Comparison of ENCODE assay signal across 8 cellular contexts in the genomic region with DNA sequence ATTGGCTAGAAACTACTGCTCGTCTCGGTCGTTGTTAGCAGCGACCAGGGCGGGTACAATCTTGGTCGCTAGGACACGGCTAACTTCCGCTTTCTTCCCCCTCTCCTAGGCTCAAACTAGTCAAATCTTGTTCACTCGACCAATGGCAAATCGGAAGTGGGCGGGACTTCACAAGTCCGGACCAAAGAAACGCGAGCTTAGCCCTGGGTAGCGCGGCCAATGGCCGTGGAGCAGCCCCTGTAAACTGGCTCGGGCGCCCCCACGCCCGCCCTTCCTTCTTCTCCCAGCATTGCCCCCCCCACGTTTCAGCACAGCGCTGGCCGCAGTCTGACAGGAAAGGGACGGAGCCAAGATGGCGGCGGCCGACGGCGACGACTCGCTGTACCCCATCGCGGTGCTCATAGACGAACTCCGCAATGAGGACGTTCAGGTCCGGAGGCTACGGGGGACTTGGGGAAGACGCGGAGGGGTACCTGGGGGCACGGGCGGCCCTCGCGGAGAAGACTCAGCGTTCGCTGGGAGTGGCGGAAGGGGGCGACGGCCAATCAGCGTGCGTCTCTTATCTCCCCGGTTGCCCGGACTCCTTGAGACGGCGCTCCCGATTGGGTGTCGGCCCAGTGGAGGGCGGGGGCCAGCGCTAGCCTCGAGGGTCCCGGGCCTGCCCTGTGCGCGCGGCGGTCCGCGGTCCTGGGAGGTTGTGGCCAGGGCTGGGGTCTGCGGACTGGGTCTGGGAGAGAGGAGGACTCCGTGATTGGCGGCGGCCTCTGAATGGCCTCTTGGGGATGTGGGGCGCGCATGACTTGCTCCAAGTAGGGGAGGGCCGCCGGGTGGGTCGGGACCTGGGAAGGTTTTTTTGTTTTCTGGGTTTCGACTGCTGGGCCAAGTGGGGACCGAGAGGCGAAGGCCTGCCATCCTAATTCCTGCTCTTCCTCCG. TPM values are rescaled to one million over a fixed set of nuclear protein-coding genes. Genes with fewer than 3 reads are reported as not detected.
DNase-seq lines count a peak whose midpoint lies in the region; FAIRE-seq and TF ChIP-seq lines count a peak whose summit lies in the region.

A gene (plus strand): TSS at position 308 of the 934 bp plus-strand sequence. CDS start 45 bp downstream, at position 353.

- WGBS in neuronal stem cell (ENCODE audit: extremely low coverage in 2 of 2, insufficient read length in 2 of 2, insufficient replicate concordance in 1 of 2), 2 donors = no CpG with 5 or more reads among the region's 81 CpGs

- no peak for TF ChIP-seq CTCF in HFFc6 (IDR thresholded peaks at IDR 0.05)
- no peak for TF ChIP-seq CTCF in NB4 (IDR thresholded peaks at IDR 0.05; ENCODE audit: low read depth, low read length)
- TF ChIP-seq CTCF in subcutaneous adipose tissue (IDR thresholded peaks at IDR 0.05; ENCODE audit: low read depth) = no peak

- peak within 1 kb of the TSS; percentile 87 for H4K8ac ChIP-seq in neuronal stem cell (ENCODE audit: low read depth, low read length)

- peak within 1 kb of the TSS; percentile 100 for H3K4me3 Mint-ChIP-seq in HFFc6
- H3K4me3 Mint-ChIP-seq in activated naive CD4-positive, alpha-beta T cell treated with anti-CD3 and anti-CD28 coated beads, Interleukin-2, amount 10 ng/mL, durations not matched to agents 7 days and 5 days = peak within 1 kb of the TSS; percentile 92

- peak; percentile 99 for FAIRE-seq in frontal cortex (lab: Jason Lieb, UNC)

- peak within 1 kb of the TSS; percentile 77 for H2BK15ac ChIP-seq in neuronal stem cell (ENCODE audit: low read length)

- no peaks in the 10 kb centered on the region for H3K27me3 ChIP-seq in neuronal stem cell (ENCODE audit: control insufficient read depth in 3 of 3, insufficient read depth in 3 of 3, low read depth in 1 of 3, low read length in 3 of 3)

- H2AK5ac ChIP-seq in neuronal stem cell (ENCODE audit: low read depth, low read length) = peak within 1 kb of the TSS; percentile 43

- peak within 1 kb of the TSS; percentile 100 for H3K27ac Mint-ChIP-seq in HFFc6
- peak within 1 kb of the TSS; percentile 98 for H3K27ac Mint-ChIP-seq in activated naive CD4-positive, alpha-beta T cell treated with anti-CD3 and anti-CD28 coated beads, Interleukin-2, amount 10 ng/mL, durations not matched to agents 7 days and 5 days

- peak within 1 kb of the TSS; percentile 58 for H3K4me2 ChIP-seq in neuronal stem cell (ENCODE audit: insufficient read depth, low read length, poor library complexity, severe bottlenecking)

- H3K9me3 Mint-ChIP-seq in HFFc6 = no peaks in the 10 kb centered on the region
- peaks cover 4% of the 10 kb centered on the region for H3K9me3 Mint-ChIP-seq in activated naive CD4-positive, alpha-beta T cell treated with anti-CD3 and anti-CD28 coated beads, Interleukin-2, amount 10 ng/mL, durations not matched to agents 7 days and 5 days

- peak within 1 kb of the TSS; percentile 89 for H2AFZ ChIP-seq in neuronal stem cell (ENCODE audit: low read length)

- H4K91ac ChIP-seq in neuronal stem cell (ENCODE audit: low read depth, low read length, poor library complexity) = no peak within 1 kb of the TSS

- peak within 1 kb of the TSS; percentile 94 for H3K9ac ChIP-seq in SK-N-MC (ENCODE audit: insufficient read length)
- H3K9ac ChIP-seq in neuronal stem cell (ENCODE audit: low read depth, low read length, poor library complexity) = peak within 1 kb of the TSS; percentile 98

- no peak within 1 kb of the TSS for H2BK12ac ChIP-seq in neuronal stem cell (ENCODE audit: low read length)

- H3K4me1 Mint-ChIP-seq in HFFc6 (ENCODE audit: low read depth) = peaks cover 45% of the 10 kb centered on the region
- peaks cover 37% of the 10 kb centered on the region for H3K4me1 Mint-ChIP-seq in activated naive CD4-positive, alpha-beta T cell treated with anti-CD3 and anti-CD28 coated beads, Interleukin-2, amount 10 ng/mL, durations not matched to agents 7 days and 5 days

- H3K9me3 ChIP-seq in SK-N-MC (ENCODE audit: low read depth, low read length) (peaks cover 7% of the 10 kb centered on the region; the same call in 1 of the 2 replicates), neuronal stem cell (replicated peaks in 1 of 2; ENCODE audit: control insufficient read depth in 2 of 2, insufficient read depth in 1 of 2, low read depth in 1 of 2, low read length in 2 of 2) (peaks cover 0 to 39% of the 10 kb centered on the region in 2 donors)

- H2BK5ac ChIP-seq in neuronal stem cell (ENCODE audit: low read length) = peak within 1 kb of the TSS; percentile 96

- H3K4me1 ChIP-seq in neuronal stem cell (ENCODE audit: control insufficient read depth in 2 of 2, insufficient read depth in 1 of 2, low read depth in 1 of 2, low read length in 2 of 2) = peaks cover 7 to 10% of the 10 kb centered on the region in 2 donors

- H3K23ac ChIP-seq in neuronal stem cell (ENCODE audit: low read depth, low read length, poor library complexity) = peak within 1 kb of the TSS; percentile 96

- peaks cover 4% of the 10 kb centered on the region for H3K79me1 ChIP-seq in neuronal stem cell (ENCODE audit: low read depth, low read length)

- H3K18ac ChIP-seq in neuronal stem cell (ENCODE audit: low read length) = peak within 1 kb of the TSS; percentile 100

- H3K4me3 ChIP-seq in NB4 (ENCODE audit: low read depth, low read length) (peak within 1 kb of the TSS; percentile 86), SK-N-MC (peak within 1 kb of the TSS; percentile 90), neuronal stem cell (ENCODE audit: low read length in 2 of 2) (peak within 1 kb of the TSS; percentile 73 to 100)

- CTCF ChIA-PET in activated naive CD4-positive, alpha-beta T cell treated with anti-CD3 and anti-CD28 coated beads, Interleukin-2, amount 10 ng/mL, durations not matched to agents 7 days and 5 days (lab: Charles Lee) = interaction anchor here (0.7 to 1.3 kb wide), 5 partner anchors 9 to 52 kb away, joined by 3 read pairs; a partner anchor contains a TSS

- peak within 1 kb of the TSS; percentile 47 for H3K4ac ChIP-seq in neuronal stem cell (ENCODE audit: low read length)

- H3K36me3 Mint-ChIP-seq in HFFc6 (ENCODE audit: low read depth) = peaks cover 36% of the 10 kb centered on the region
- H3K36me3 Mint-ChIP-seq in activated naive CD4-positive, alpha-beta T cell treated with anti-CD3 and anti-CD28 coated beads, Interleukin-2, amount 10 ng/mL, durations not matched to agents 7 days and 5 days = peaks cover 30% of the 10 kb centered on the region

- peaks cover 5% of the 10 kb centered on the region for H3K27me3 Mint-ChIP-seq in HFFc6 (ENCODE audit: insufficient read depth)
- H3K27me3 Mint-ChIP-seq in activated naive CD4-positive, alpha-beta T cell treated with anti-CD3 and anti-CD28 coated beads, Interleukin-2, amount 10 ng/mL, durations not matched to agents 7 days and 5 days = no peaks in the 10 kb centered on the region

- DNase-seq in GM04503 (ENCODE audit: low read depth) (peak; percentile 100), HFFc6 (peak; percentile 100), NB4 (ENCODE audit: low read depth) (peak; percentile 100), SK-N-MC (ENCODE audit: low read depth, low spot score) (peak; percentile 99), frontal cortex (ENCODE audit: low spot score in 2 of 2) (peak; percentile 91 to 93), neuronal stem cell (ENCODE audit: low spot score) (peak; percentile 100)
- DNase-seq in activated naive CD4-positive, alpha-beta T cell treated with anti-CD3 and anti-CD28 coated beads, Interleukin-2, amount 10 ng/mL, durations not matched to agents 7 days and 5 days = peak; percentile 98

- H3K27ac ChIP-seq in SK-N-MC = peak within 1 kb of the TSS; percentile 94
- peak within 1 kb of the TSS; percentile 84 for H3K27ac ChIP-seq in neuronal stem cell (replicated peaks; ENCODE audit: low read length)

- H3K36me3 ChIP-seq in SK-N-MC (ENCODE audit: insufficient read depth, low read length) (peaks cover 41% of the 10 kb centered on the region), neuronal stem cell (replicated peaks in 1 of 2; ENCODE audit: control insufficient read depth in 2 of 2, insufficient read depth in 2 of 2, low read length in 2 of 2) (peaks cover 5 to 40% of the 10 kb centered on the region in 2 donors)

- peak within 1 kb of the TSS; percentile 87 for H2BK120ac ChIP-seq in neuronal stem cell (ENCODE audit: low read depth, low read length)

- peak; percentile 49 for TF ChIP-seq POLR2A in NB4 (IDR thresholded peaks at IDR 0.05; ENCODE audit: extremely low read depth, insufficient read length)

- H3K14ac ChIP-seq in neuronal stem cell (ENCODE audit: low read length) = no peak within 1 kb of the TSS

RNA-seq across cellular contexts. Expression of the gene that starts here (rescaled TPM):
- total RNA-seq in HFFc6 (2021; fragmentation: NEBNext Ultra II Directional; extraction: Animal tissue kit (Norgen Biotek cat#: 25700)) = 100 to 1,000 TPM; 326 to 383 (median 349) TPM
- total RNA-seq in frontal cortex (159 TPM), subcutaneous adipose tissue (100 to 1,000 TPM; 113 to 186 (median 127) TPM)
- polyA plus RNA-seq in neuronal stem cell (2013, experiment 1 of 2) = 141 TPM
- 139 TPM for polyA plus RNA-seq in neuronal stem cell (2013, experiment 2 of 2)

Comparison
In these comparisons a context has a peak if more than half of its experiments do, and no peak if none do; other contexts are left out.
1. Peak in every context shown above with its lines: DNase-seq, H3K4me3 ChIP-seq and H3K27ac ChIP-seq.